Comparison of ENCODE assay signal across 3 cellular contexts in the genomic region with DNA sequence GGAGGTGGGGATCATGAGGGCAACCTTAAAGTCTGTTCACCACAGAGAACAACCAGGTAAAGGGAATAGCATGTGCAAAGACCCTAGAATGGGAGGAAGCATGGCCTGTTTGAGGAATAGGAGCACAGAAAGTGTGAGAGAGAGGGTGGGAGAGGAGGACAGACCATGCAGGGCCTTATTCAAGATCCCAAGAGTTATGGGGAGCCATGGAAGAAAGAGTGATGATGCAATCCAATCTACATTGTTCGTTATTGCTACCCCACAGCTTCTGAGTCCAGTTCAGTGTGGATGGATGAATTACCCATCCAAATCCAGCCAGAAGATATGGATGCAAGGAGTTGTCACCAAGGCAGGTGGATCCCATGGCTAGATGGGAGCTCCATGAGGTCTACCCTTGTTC.
TF ChIP-seq lines count a peak whose summit lies in the region.

No MANE protein-coding gene starts in this region.

TF ChIP-seq in HepG2, 621 proteins besides CTCF, POLR2A, EP300 and RAD21:
- TF ChIP-seq ZNF17 (CRISPR knock-in tag; IDR thresholded peaks at IDR 0.05), result no peak
- TF ChIP-seq CEBPB (IDR thresholded peaks at IDR 0.05; ENCODE audit: borderline replicate concordance, low read depth, low read length), result peak; percentile 74; the same call in 1 of the 2 replicates
- TF ChIP-seq ATF7 (IDR thresholded peaks at IDR 0.05), result peak; percentile 62; the same call in 1 of the 2 replicates
- TF ChIP-seq ATF7 (CRISPR knock-in tag; IDR thresholded peaks at IDR 0.05), result no peak

TF ChIP-seq in IMR-90, 13 proteins besides CTCF, POLR2A, EP300 and RAD21:
- TF ChIP-seq CEBPB (IDR thresholded peaks at IDR 0.05; ENCODE audit: low read depth, low read length), result peak; percentile 75
- TF ChIP-seq BHLHE40 (IDR thresholded peaks at IDR 0.05; ENCODE audit: low read depth, low read length), result no peak
- no peak for TF ChIP-seq RFX5 (IDR thresholded peaks at IDR 0.05; ENCODE audit: low read depth, low read length)

TF ChIP-seq in H1, 55 proteins besides CTCF, POLR2A, EP300 and RAD21:
- TF ChIP-seq, protein P1, sequence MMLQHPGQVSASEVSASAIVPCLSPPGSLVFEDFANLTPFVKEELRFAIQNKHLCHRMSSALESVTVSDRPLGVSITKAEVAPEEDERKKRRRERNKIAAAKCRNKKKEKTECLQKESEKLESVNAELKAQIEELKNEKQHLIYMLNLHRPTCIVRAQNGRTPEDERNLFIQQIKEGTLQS (IDR thresholded peaks at IDR 0.05; ENCODE audit: insufficient read depth, low read depth, low read length), result no peak
- no peak for TF ChIP-seq TBP (IDR thresholded peaks at IDR 0.05; ENCODE audit: low read depth, low read length)
- no peak for TF ChIP-seq SP1 (IDR thresholded peaks at IDR 0.05; ENCODE audit: low read depth, low read length)
- no peak for TF ChIP-seq HDAC6 (IDR thresholded peaks at IDR 0.05; ENCODE audit: low read depth, low read length)
- peak; percentile 37; the same call in 1 of the 2 replicates for TF ChIP-seq CEBPB (IDR thresholded peaks at IDR 0.05; ENCODE audit: low read depth, low read length)
- TF ChIP-seq NANOG (IDR thresholded peaks at IDR 0.05; ENCODE audit: insufficient read depth, low read depth, low read length, poor library complexity, severe bottlenecking), result no peak
- no peak for TF ChIP-seq TCF12 (IDR thresholded peaks at IDR 0.05; ENCODE audit: low read depth, low read length)
- no peak for TF ChIP-seq KDM4A (IDR thresholded peaks at IDR 0.05; ENCODE audit: low read depth, low read length, severe bottlenecking)
